In the genomic region with DNA sequence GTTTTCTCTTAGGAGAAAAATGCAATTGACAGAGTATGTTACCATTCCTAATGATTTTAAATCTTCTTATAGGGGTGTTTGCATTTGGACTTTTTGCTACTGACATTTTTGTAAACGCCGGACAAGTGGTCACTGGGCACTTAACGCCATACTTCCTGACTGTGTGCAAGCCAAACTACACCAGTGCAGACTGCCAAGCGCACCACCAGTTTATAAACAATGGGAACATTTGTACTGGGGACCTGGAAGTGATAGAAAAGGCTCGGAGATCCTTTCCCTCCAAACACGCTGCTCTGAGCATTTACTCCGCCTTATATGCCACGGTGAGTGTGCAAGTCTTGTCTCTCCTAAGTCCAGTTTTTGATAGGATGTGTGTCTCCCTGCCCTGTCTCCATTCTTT, we compare ENCODE assay signal across 18 cellular contexts.
"Had no signal": no experiment of that assay in that cellular context is flagged by ENCODE, and none has a peak within 500 bp of the region (broad histone marks: within the 10 kb centered on the region; RNA-seq: fewer than 3 reads in every experiment).

No MANE protein-coding gene starts in this region.

- H3K9me3 ChIP-seq: colonic mucosa, esophagus muscularis mucosa, gastroesophageal sphincter, heart right ventricle, left lung, lower lobe of right lung, mucosa of descending colon had no signal

- H3K27ac ChIP-seq: colonic mucosa, esophagus muscularis mucosa, foreskin keratinocyte, gastroesophageal sphincter, heart right ventricle, left lung, lower lobe of right lung had no signal

- H3K4me3 Mint-ChIP-seq: dendritic cell treated with granulocyte-macrophage colony-stimulating factor and Interleukin-4, amounts not matched to agents 40 ng/mL and 50 ng/mL, for 4 days; effector memory CD8-positive, alpha-beta T cell; mesothelial cell of epicardium had no signal

- H3K27me3 ChIP-seq: colonic mucosa, esophagus muscularis mucosa, foreskin keratinocyte, left lung had no signal

- H3K36me3 Mint-ChIP-seq: mesothelial cell of epicardium had no signal

- DNase-seq: colonic mucosa; cortex of kidney; effector CD8-positive, alpha-beta T cell; effector memory CD8-positive, alpha-beta T cell; foreskin keratinocyte; glutamatergic neuron; heart right ventricle; hippocampal formation; left cardiac atrium; left lung; left ventricle myocardium superior; lower lobe of right lung; mesenchymal stem cell; mucosa of descending colon had no signal

- H3K9me3 Mint-ChIP-seq: dendritic cell treated with granulocyte-macrophage colony-stimulating factor and Interleukin-4, amounts not matched to agents 40 ng/mL and 50 ng/mL, for 4 days; effector memory CD8-positive, alpha-beta T cell; mesothelial cell of epicardium had no signal

- H3K27me3 Mint-ChIP-seq: dendritic cell treated with granulocyte-macrophage colony-stimulating factor and Interleukin-4, amounts not matched to agents 40 ng/mL and 50 ng/mL, for 4 days had no signal

- H3K27ac Mint-ChIP-seq: dendritic cell treated with granulocyte-macrophage colony-stimulating factor and Interleukin-4, amounts not matched to agents 40 ng/mL and 50 ng/mL, for 4 days; effector memory CD8-positive, alpha-beta T cell; mesothelial cell of epicardium had no signal

- H3K4me1 ChIP-seq: colonic mucosa, gastroesophageal sphincter, heart right ventricle, left lung, lower lobe of right lung had no signal

- H3K36me3 ChIP-seq: colonic mucosa, esophagus muscularis mucosa, gastroesophageal sphincter, heart right ventricle, left lung, lower lobe of right lung had no signal

- H3K4me3 ChIP-seq: colonic mucosa, esophagus muscularis mucosa, gastroesophageal sphincter, heart right ventricle, left lung, lower lobe of right lung, mucosa of descending colon had no signal
